Comparison of ENCODE assay signal across 8 cellular contexts in the genomic region with DNA sequence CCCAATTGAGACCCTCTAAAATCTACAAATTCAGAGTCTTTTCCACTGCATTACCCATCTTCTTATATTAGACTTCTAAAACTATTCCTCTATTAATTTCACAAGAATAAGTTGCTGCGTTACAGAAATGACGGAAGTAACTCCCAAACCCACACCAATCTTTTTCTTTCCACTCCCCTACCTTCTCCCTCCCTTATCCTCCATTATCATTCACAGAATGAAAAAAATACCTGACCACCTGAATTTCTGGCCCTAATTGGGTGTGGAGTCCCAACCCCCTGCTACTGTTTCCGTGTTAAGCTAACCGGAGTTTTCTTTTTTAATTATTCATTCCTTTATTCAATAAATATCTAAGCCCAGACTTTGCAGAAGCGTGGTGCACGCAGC. TPM values are rescaled to one million over a fixed set of nuclear protein-coding genes. Genes with fewer than 3 reads are reported as not detected.
DNase-seq lines count a peak whose midpoint lies in the region; FAIRE-seq and TF ChIP-seq lines count a peak whose summit lies in the region.

No MANE protein-coding gene starts in this region.

- H2AFZ ChIP-seq in PC-9: peak overlapping the region; percentile 93; the same call in 1 of the 2 replicates

- H3K4me3 Mint-ChIP-seq in endothelial cell (ENCODE audit: unreplicated experiment) (peak overlapping the region; percentile 98), neural crest cell (peak overlapping the region; percentile 98)

- H3K4me3 ChIP-seq in HEK293 (ENCODE audit: low read depth, low read length) (peak overlapping the region; percentile 93), PC-9 (peak overlapping the region; percentile 64)

- no TSS peak for BruUV-seq in PC-9 (replicated peaks; lab: Mats Ljungman, UMichigan)

- peak overlapping the region; percentile 95 for H3K4me2 ChIP-seq in PC-9

- H3K36me3 ChIP-seq in HEK293 (ENCODE audit: control insufficient read depth in 2 of 2, insufficient read depth in 1 of 2, low read length in 2 of 2) (peaks cover 0 to 12% of the 10 kb centered on the region in 2 experiments; a peak in 1 of 3 replicates), PC-9 (ENCODE audit: low read depth) (no peaks in the 10 kb centered on the region)

- peak overlapping the region; percentile 78 for H3K27ac ChIP-seq in HEK293 (ENCODE audit: extremely low read depth, low read depth, low read length)
- H3K27ac ChIP-seq in PC-9: peak overlapping the region; percentile 78

- H3K4me1 Mint-ChIP-seq in endothelial cell (ENCODE audit: unreplicated experiment) (peaks cover 21% of the 10 kb centered on the region), neural crest cell (peaks cover 33% of the 10 kb centered on the region)

- intact Hi-C loops in PC-9 (cut with micrococcal nuclease; ENCODE audit: unreplicated experiment): no loop called here

- no peak for TF ChIP-seq CTCF in HEK293 (tag by site-specific recombination; IDR thresholded peaks at IDR 0.05)
- no peak for TF ChIP-seq CTCF in PC-9 (conservative IDR thresholded peaks at IDR 0.05)
- no peak for TF ChIP-seq CTCF in endothelial cell (IDR thresholded peaks at IDR 0.05; ENCODE audit: unreplicated experiment)
- TF ChIP-seq CTCF in neural crest cell (conservative IDR thresholded peaks at IDR 0.05): no peak

- H3K27me3 Mint-ChIP-seq in endothelial cell (ENCODE audit: unreplicated experiment) (peaks cover 2% of the 10 kb centered on the region), neural crest cell (ENCODE audit: low read depth) (peaks cover 10% of the 10 kb centered on the region)

- FAIRE-seq in GM19239 (lab: Jason Lieb, UNC): no peak

- POLR2A ChIA-PET in HEK293 (lab: Yijun Ruan, JAX): interaction anchor here (0.9 to 1.5 kb wide), 5 partner anchors 33 to 94 kb away, joined by 3 to 6 read pairs (median 4); a partner anchor contains a TSS
- POLR2A ChIA-PET in PC-9 (lab: Charles Lee; ENCODE audit: unreplicated experiment): interaction anchor here (0.8 kb wide), 1 partner anchor 1111 kb away, joined by 4 read pairs; no protein-coding TSS in a partner anchor

- peaks cover 13% of the 10 kb centered on the region; the same call in 1 of the 2 replicates for H4K20me1 ChIP-seq in PC-9 (ENCODE audit: insufficient read depth)

- CTCF ChIA-PET in HEK293 (lab: Yijun Ruan, JAX) (interaction anchor here (1.3 to 2.3 kb wide), 3 partner anchors 29 to 64 kb away, joined by 3 to 7 read pairs (median 6); no protein-coding TSS in a partner anchor), PC-9 (lab: Charles Lee) (no interaction called here)

- DNase-seq in GM03348 (ENCODE audit: low spot score): peak; percentile 16
- DNase-seq in PC-9: no peak
- DNase-seq in endothelial cell (ENCODE audit: low spot score): no peak
- no peak for DNase-seq in neural crest cell (ENCODE audit: low read depth, low spot score)
- no peak for DNase-seq in NCI-H1436 (lab: John Stamatoyannopoulos, UW)
- DNase-seq in NCI-H187 treated with DMSO at 0.1 percent for 48 hours (lab: John Stamatoyannopoulos, UW): no peak
- no peak for DNase-seq in GM19239 (ENCODE audit: insufficient read length, low spot score)

- H3K79me2 ChIP-seq in PC-9 (ENCODE audit: low read depth): peaks cover 54% of the 10 kb centered on the region

- no peaks in the 10 kb centered on the region for H3F3A ChIP-seq in PC-9 (ENCODE audit: insufficient read depth, low read depth)

- H3K27ac Mint-ChIP-seq in endothelial cell (ENCODE audit: unreplicated experiment) (peak overlapping the region; percentile 92), neural crest cell (ENCODE audit: unreplicated experiment) (peak overlapping the region; percentile 94)

- H3K9me2 ChIP-seq in PC-9 (ENCODE audit: insufficient read depth): no peaks in the 10 kb centered on the region

- no peaks in the 10 kb centered on the region for H3K9me3 Mint-ChIP-seq in endothelial cell (ENCODE audit: unreplicated experiment)
- peaks cover 3% of the 10 kb centered on the region for H3K9me3 Mint-ChIP-seq in neural crest cell

- peaks cover 9% of the 10 kb centered on the region for H3K36me3 Mint-ChIP-seq in endothelial cell (ENCODE audit: low read depth, unreplicated experiment)
- peaks cover 12% of the 10 kb centered on the region for H3K36me3 Mint-ChIP-seq in neural crest cell (ENCODE audit: low read depth)

- no peaks in the 10 kb centered on the region for H3K27me3 ChIP-seq in PC-9 (ENCODE audit: insufficient read depth, low read depth)

- H3K9me3 ChIP-seq in HEK293 (ENCODE audit: control insufficient read depth, insufficient read depth, low read depth, low read length) (no peaks in the 10 kb centered on the region), PC-9 (ENCODE audit: insufficient read depth, low read depth) (no peaks in the 10 kb centered on the region)

- H3K4me1 ChIP-seq in HEK293 (ENCODE audit: control insufficient read depth, insufficient read depth, low read length) (no peaks in the 10 kb centered on the region), PC-9 (replicated peaks; ENCODE audit: insufficient read depth) (0 out of 2 replicates have a peak, but pooled peaks cover 12% of the 10 kb centered on the region)

TF ChIP-seq in HEK293, 187 proteins besides CTCF, POLR2A, EP300 and RAD21:
- TF ChIP-seq ZNF623 (tag by site-specific recombination; IDR thresholded peaks at IDR 0.05) (no peak), ZNF311 (tag by site-specific recombination; IDR thresholded peaks at IDR 0.05; ENCODE audit: borderline replicate concordance) (no peak), WT1 (tag by site-specific recombination; IDR thresholded peaks at IDR 0.05) (no peak), MYNN (tag by site-specific recombination; IDR thresholded peaks at IDR 0.05; ENCODE audit: borderline replicate concordance) (no peak), GLI4 (tag by site-specific recombination; IDR thresholded peaks at IDR 0.05) (no peak), PRDM1 (tag by site-specific recombination; IDR thresholded peaks at IDR 0.05) (no peak)
TF ChIP-seq in HEK293: peak in this region for 0.

RNA-seq across cellular contexts. Expression of a gene that starts 0.6 kb away (rescaled TPM):
- total RNA-seq in PC-9 (2021) (29.2 and 34.2 TPM in 2 replicates), endothelial cell (ENCODE audit: unreplicated experiment) (58.4 TPM), neural crest cell (76.2 and 76.3 TPM in 2 replicates)
